1 cellular context compared by ENCODE assay signal in the genomic region with DNA sequence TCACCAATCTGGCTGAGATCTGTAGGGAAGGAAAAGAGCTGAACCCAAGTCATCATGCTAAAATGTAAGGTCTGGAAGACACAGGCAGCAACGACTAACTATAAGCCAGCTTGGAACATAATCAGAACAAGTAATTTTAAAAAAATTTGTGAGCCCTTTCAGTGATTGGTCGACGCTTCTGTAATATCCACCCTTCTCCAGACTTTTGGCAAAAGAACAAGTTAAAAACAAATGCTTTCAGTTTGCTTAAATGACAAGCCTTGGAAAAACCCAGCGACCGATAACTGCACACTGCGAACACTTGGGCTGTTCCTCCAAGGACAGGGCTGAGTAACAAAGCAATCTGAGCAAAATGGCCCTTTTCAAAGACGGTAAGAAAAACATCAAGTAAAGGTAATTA.
TF ChIP-seq lines count a peak whose summit lies in the region.

No MANE protein-coding gene starts in this region.

TF ChIP-seq in HepG2, 621 proteins besides CTCF, POLR2A, EP300 and RAD21 (continued from another document):
- TF ChIP-seq KDM3A (CRISPR knock-in tag; IDR thresholded peaks at IDR 0.05; ENCODE audit: low read depth) (no peak), PRPF4 (IDR thresholded peaks at IDR 0.05; ENCODE audit: low read depth, low read length, poor library complexity, severe bottlenecking) (peak; percentile 98), SRSF9 (IDR thresholded peaks at IDR 0.05; ENCODE audit: borderline replicate concordance, insufficient read depth, low read depth, low read length, poor library complexity, severe bottlenecking) (no peak), CREB1 (IDR thresholded peaks at IDR 0.05) (no peak), CREB1 (CRISPR knock-in tag; IDR thresholded peaks at IDR 0.05) (peak; percentile 12; the same call in 1 of the 2 replicates), BHLHE40 (IDR thresholded peaks at IDR 0.05; ENCODE audit: low read length) (no peak), ZFP37 (CRISPR knock-in tag; IDR thresholded peaks at IDR 0.05; ENCODE audit: borderline replicate concordance) (no peak), ZNF264 (CRISPR knock-in tag; IDR thresholded peaks at IDR 0.05) (no peak), RBAK (CRISPR knock-in tag; IDR thresholded peaks at IDR 0.05) (no peak), ZNF337 (CRISPR knock-in tag; IDR thresholded peaks at IDR 0.05; ENCODE audit: borderline replicate concordance, low read depth) (no peak), KDM1A (CRISPR knock-in tag; IDR thresholded peaks at IDR 0.05) (no peak), TP53 (CRISPR knock-in tag; conservative IDR thresholded peaks at IDR 0.05) (no peak), TBX2 (CRISPR knock-in tag; IDR thresholded peaks at IDR 0.05; ENCODE audit: borderline replicate concordance) (no peak), DNMT1 (CRISPR knock-in tag; IDR thresholded peaks at IDR 0.05) (no peak), ZNF674 (CRISPR knock-in tag; IDR thresholded peaks at IDR 0.05; ENCODE audit: low read depth) (0 out of 2 replicates have a peak, but pooled peaks have one; percentile 13), RBFOX2 (IDR thresholded peaks at IDR 0.05; ENCODE audit: low read depth, low read length) (peak; percentile 29; the same call in 1 of the 2 replicates), CHD4 (IDR thresholded peaks at IDR 0.05; ENCODE audit: borderline replicate concordance, low read length) (peak; percentile 77; the same call in 1 of the 2 replicates), GATAD2A (CRISPR knock-in tag; IDR thresholded peaks at IDR 0.05) (no peak), ZFP36L2 (CRISPR knock-in tag; IDR thresholded peaks at IDR 0.05) (no peak), ASH2L (IDR thresholded peaks at IDR 0.05; ENCODE audit: insufficient read length, low read depth, low read length) (peak; percentile 41), GZF1 (CRISPR knock-in tag; IDR thresholded peaks at IDR 0.05) (no peak; the same call in 1 of the 2 replicates), ZNF792 (CRISPR knock-in tag; IDR thresholded peaks at IDR 0.05) (no peak), ZBTB38 (CRISPR knock-in tag; IDR thresholded peaks at IDR 0.05) (peak; percentile 97; the same call in 1 of the 2 replicates), ZNF749 (CRISPR knock-in tag; IDR thresholded peaks at IDR 0.05; ENCODE audit: borderline replicate concordance) (no peak)
- TF ChIP-seq, protein P1, sequence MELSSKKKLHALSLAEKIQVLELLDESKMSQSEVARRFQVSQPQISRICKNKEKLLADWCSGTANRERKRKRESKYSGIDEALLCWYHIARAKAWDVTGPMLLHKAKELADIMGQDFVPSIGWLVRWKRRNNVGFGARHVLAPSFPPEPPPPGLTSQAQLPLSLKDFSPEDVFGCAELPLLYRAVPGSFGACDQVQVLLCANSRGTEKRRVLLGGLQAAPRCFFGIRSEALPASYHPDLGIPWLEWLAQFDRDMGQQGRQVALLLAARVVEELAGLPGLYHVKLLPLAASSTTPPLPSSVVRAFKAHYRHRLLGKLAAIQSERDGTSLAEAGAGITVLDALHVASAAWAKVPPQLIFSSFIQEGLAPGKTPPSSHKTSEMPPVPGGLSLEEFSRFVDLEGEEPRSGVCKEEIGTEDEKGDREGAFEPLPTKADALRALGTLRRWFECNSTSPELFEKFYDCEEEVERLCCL (CRISPR knock-in tag; IDR thresholded peaks at IDR 0.05; ENCODE audit: borderline replicate concordance), result no peak
- TF ChIP-seq, protein P2, sequence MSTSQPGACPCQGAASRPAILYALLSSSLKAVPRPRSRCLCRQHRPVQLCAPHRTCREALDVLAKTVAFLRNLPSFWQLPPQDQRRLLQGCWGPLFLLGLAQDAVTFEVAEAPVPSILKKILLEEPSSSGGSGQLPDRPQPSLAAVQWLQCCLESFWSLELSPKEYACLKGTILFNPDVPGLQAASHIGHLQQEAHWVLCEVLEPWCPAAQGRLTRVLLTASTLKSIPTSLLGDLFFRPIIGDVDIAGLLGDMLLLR (CRISPR knock-in tag; IDR thresholded peaks at IDR 0.05), result no peak
- TF ChIP-seq, protein P3, sequence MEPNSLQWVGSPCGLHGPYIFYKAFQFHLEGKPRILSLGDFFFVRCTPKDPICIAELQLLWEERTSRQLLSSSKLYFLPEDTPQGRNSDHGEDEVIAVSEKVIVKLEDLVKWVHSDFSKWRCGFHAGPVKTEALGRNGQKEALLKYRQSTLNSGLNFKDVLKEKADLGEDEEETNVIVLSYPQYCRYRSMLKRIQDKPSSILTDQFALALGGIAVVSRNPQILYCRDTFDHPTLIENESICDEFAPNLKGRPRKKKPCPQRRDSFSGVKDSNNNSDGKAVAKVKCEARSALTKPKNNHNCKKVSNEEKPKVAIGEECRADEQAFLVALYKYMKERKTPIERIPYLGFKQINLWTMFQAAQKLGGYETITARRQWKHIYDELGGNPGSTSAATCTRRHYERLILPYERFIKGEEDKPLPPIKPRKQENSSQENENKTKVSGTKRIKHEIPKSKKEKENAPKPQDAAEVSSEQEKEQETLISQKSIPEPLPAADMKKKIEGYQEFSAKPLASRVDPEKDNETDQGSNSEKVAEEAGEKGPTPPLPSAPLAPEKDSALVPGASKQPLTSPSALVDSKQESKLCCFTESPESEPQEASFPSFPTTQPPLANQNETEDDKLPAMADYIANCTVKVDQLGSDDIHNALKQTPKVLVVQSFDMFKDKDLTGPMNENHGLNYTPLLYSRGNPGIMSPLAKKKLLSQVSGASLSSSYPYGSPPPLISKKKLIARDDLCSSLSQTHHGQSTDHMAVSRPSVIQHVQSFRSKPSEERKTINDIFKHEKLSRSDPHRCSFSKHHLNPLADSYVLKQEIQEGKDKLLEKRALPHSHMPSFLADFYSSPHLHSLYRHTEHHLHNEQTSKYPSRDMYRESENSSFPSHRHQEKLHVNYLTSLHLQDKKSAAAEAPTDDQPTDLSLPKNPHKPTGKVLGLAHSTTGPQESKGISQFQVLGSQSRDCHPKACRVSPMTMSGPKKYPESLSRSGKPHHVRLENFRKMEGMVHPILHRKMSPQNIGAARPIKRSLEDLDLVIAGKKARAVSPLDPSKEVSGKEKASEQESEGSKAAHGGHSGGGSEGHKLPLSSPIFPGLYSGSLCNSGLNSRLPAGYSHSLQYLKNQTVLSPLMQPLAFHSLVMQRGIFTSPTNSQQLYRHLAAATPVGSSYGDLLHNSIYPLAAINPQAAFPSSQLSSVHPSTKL (CRISPR knock-in tag; IDR thresholded peaks at IDR 0.05), result no peak
